ENCODE assay signal across 30 cellular contexts in the genomic region with DNA sequence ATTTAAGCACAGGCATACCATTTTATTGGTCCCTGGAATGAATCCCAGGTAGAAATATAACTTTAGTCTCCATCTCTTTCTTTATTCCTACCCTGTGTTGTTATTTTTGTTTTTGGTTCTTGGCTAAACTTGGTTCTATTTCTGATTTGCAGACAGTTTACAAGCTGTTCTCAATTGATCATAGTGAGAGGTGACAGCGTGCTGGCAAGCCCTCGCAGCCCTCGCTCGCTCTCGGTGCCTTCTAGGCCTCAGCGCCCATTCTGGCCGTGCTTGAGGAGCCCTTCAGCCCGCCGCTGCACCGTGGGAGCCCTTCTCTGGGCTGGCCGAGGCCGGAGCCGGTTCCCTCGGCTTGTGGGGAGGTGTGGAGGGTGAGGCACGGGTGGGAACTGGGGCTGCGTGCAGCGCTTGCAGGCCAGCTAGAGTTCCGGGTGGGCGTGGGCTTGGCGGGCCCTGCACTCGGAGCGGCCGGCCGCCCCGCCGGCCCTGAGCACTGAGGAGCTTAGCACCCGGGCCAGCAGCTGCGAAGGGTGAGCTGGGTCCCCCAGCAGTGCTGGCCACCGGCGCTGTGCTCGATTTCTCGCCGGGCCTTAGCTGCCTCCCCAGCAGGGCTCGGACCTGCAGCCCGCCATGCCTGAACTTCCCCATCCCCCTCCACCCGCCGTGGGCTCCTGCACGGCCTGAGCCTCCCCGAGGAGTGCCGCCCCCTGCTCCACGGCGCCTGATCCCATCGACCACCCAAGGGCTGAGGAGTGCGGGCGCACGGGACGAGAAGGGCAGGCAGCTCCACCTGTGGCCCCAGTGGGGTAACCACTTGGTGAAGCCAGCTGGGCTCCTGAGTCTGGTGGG.
"Had no signal": no experiment of that assay in that cellular context is flagged by ENCODE, and none has a peak within 500 bp of the region (broad histone marks: within the 10 kb centered on the region; RNA-seq: fewer than 3 reads in every experiment).

No MANE protein-coding gene starts in this region.

- H3K9me3 ChIP-seq: lower lobe of right lung, ovary, stomach, tibial artery, uterus had no signal

- H2AFZ ChIP-seq: hepatocyte, neural progenitor cell had no signal

- FAIRE-seq: keratinocyte had no signal

- H3K9me3 Mint-ChIP-seq: natural killer cell, type B pancreatic cell had no signal

- ATAC-seq: heart right ventricle; left cardiac atrium; left lung; lower lobe of right lung; natural killer cell; psoas muscle; sciatic nerve; stimulated activated naive B cell treated with anti-CD40 and anti-IgM and Interleukin-4, amounts not matched to agents 10 μg/mL and 1 μg/mL and 100 μg/mL, for 72 hours; stimulated activated naive CD8-positive, alpha-beta T cell treated with anti-CD3 and anti-CD28 coated beads, Interleukin-15, Interleukin-2, amounts not matched to agents 100 U/mL and 50 U/mL, for 24 hours had no signal

- H3K27ac ChIP-seq: heart right ventricle, hepatocyte, left lung, lower lobe of right lung, neural progenitor cell, ovary, psoas muscle, right atrium auricular region, skin epidermis, stomach, thoracic aorta, tibial artery, uterus had no signal

- H3K27me3 Mint-ChIP-seq: type B pancreatic cell had no signal

- H3K4me3 ChIP-seq: heart right ventricle, hepatocyte, left lung, lower lobe of right lung, neural progenitor cell, ovary, psoas muscle, right atrium auricular region, skin epidermis, stomach, thoracic aorta, tibial artery, uterus had no signal

- H3K36me3 Mint-ChIP-seq: mesothelial cell of epicardium; naive B cell; natural killer cell; stimulated activated naive B cell treated with anti-CD40 and anti-IgM and Interleukin-4, amounts not matched to agents 10 μg/mL and 1 μg/mL and 100 μg/mL, for 72 hours; type B pancreatic cell had no signal

- H3K79me2 ChIP-seq: hepatocyte had no signal

- H3K9ac ChIP-seq: neural progenitor cell had no signal

- H3K4me1 ChIP-seq: heart right ventricle, left lung, lower lobe of right lung, neural progenitor cell, psoas muscle, right atrium auricular region, tibial artery, uterus had no signal

- H3K36me3 ChIP-seq: heart right ventricle, left lung, lower lobe of right lung, neural progenitor cell, ovary, right atrium auricular region, stomach, thoracic aorta, tibial artery, uterus had no signal

- H3K27ac Mint-ChIP-seq: mesothelial cell of epicardium; naive B cell; natural killer cell; nephron progenitor cell; stimulated activated naive B cell treated with anti-CD40 and anti-IgM and Interleukin-4, amounts not matched to agents 10 μg/mL and 1 μg/mL and 100 μg/mL, for 72 hours; type B pancreatic cell had no signal

- H3K4me1 Mint-ChIP-seq: mesothelial cell of epicardium, naive B cell, natural killer cell, neural progenitor cell had no signal

- H3K4me3 Mint-ChIP-seq: mesothelial cell of epicardium; naive B cell; natural killer cell; nephron progenitor cell; neural progenitor cell; stimulated activated naive B cell treated with anti-CD40 and anti-IgM and Interleukin-4, amounts not matched to agents 10 μg/mL and 1 μg/mL and 100 μg/mL, for 72 hours; type B pancreatic cell had no signal

- H3K27me3 ChIP-seq: heart right ventricle, hepatocyte, left lung, neural progenitor cell, ovary, right atrium auricular region, stomach, tibial artery, uterus had no signal

- H3K4me2 ChIP-seq: neural progenitor cell had no signal

- DNase-seq: heart right ventricle; kidney glomerular epithelial cell; left cardiac atrium; lower lobe of right lung; mammary epithelial cell; mesendoderm; naive B cell; natural killer cell; nephron progenitor cell; ovary; stimulated activated CD4-positive, alpha-beta T cell treated with anti-CD3 and anti-CD28 coated beads, Interleukin-12 subunit alpha, Interleukin-12 subunit beta, amount 100 ng/mL, for 4 hours; stimulated activated CD4-positive, alpha-beta T cell treated with anti-CD3 and anti-CD28 coated beads, Interleukin-15, amount 100 ng/mL, for 24 hours; stimulated activated CD4-positive, alpha-beta T cell treated with anti-CD3 and anti-CD28 coated beads, Interleukin-2, amount 100 ng/mL, for 24 hours; stimulated activated CD4-positive, alpha-beta T cell treated with anti-CD3 and anti-CD28 coated beads, Interleukin-4, amount 100 ng/mL, for 1 hour; stimulated activated naive B cell treated with anti-CD40 and anti-IgM and Interleukin-4, amounts not matched to agents 10 μg/mL and 1 μg/mL and 100 μg/mL, for 72 hours; stimulated activated naive CD8-positive, alpha-beta T cell treated with anti-CD3 and anti-CD28 coated beads, Interleukin-15, Interleukin-2, amounts not matched to agents 100 U/mL and 50 U/mL, for 24 hours; stomach; tibial artery; uterus had no signal
